In the genomic region with DNA sequence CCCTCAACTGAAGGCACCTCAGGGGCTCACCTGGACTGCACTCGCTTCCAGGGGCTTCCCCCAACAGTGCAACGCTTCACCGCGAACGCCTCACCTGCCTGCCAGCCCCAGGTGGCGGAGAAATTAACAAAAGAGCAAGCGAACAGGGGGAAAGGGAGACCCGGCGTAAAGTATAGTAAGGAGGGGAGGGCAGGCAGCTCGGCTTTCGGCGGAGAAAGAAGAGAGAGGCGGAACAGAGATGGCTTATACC, we compare ENCODE assay signal across 9 cellular contexts. TPM values are rescaled to one million over a fixed set of nuclear protein-coding genes. Genes with fewer than 3 reads are reported as not detected.
DNase-seq lines count a peak whose midpoint lies in the region; FAIRE-seq and TF ChIP-seq lines count a peak whose summit lies in the region.
"Had no signal": no experiment of that assay in that cellular context is flagged by ENCODE, and none has a peak within 500 bp of the region (broad histone marks: within the 10 kb centered on the region; RNA-seq: fewer than 3 reads in every experiment).

No MANE protein-coding gene starts in this region.

- H3K4me3 Mint-ChIP-seq in astrocyte (ENCODE audit: unreplicated experiment) (peak overlapping the region; percentile 98), type B pancreatic cell (peak overlapping the region; percentile 95)

- H3K27me3 Mint-ChIP-seq in astrocyte (ENCODE audit: low read depth, unreplicated experiment) (peaks cover 4% of the 10 kb centered on the region), type B pancreatic cell (peaks cover 20% of the 10 kb centered on the region)

- H2AFZ ChIP-seq in astrocyte (ENCODE audit: low read depth, low read length), result peak overlapping the region; percentile 95

- no peaks in the 10 kb centered on the region for H3K9me3 Mint-ChIP-seq in astrocyte (ENCODE audit: unreplicated experiment)
- no peaks in the 10 kb centered on the region for H3K9me3 Mint-ChIP-seq in type B pancreatic cell

- H3K27me3 ChIP-seq in astrocyte (ENCODE audit: insufficient read depth, low read length), result no peaks in the 10 kb centered on the region

- H4K20me1 ChIP-seq in astrocyte (ENCODE audit: insufficient read depth, low read length), result peaks cover 41% of the 10 kb centered on the region

- intact Hi-C loops in lower leg skin (cut with DNase I; ENCODE audit: low total_unique reads), result no loop called here

- H3K4me1 Mint-ChIP-seq in astrocyte (ENCODE audit: low read depth, unreplicated experiment), result peaks cover 17% of the 10 kb centered on the region
- H3K4me1 Mint-ChIP-seq in type B pancreatic cell (ENCODE audit: unreplicated experiment), result peaks cover 28% of the 10 kb centered on the region

- peak overlapping the region; percentile 77 for H3K27ac Mint-ChIP-seq in astrocyte (ENCODE audit: unreplicated experiment)
- H3K27ac Mint-ChIP-seq in type B pancreatic cell, result peak overlapping the region; percentile 97

- no peaks in the 10 kb centered on the region for H3K36me3 ChIP-seq in astrocyte (ENCODE audit: insufficient read depth, low read length)

- FAIRE-seq in astrocyte (lab: Jason Lieb, UNC), result no peak
- FAIRE-seq: A204.1 had no signal

- no peaks in the 10 kb centered on the region for H3K9me3 ChIP-seq in astrocyte (ENCODE audit: insufficient read depth, low read depth, low read length)

- peak overlapping the region; percentile 91 for H3K4me2 ChIP-seq in astrocyte (ENCODE audit: low read length)

- H3K79me2 ChIP-seq in astrocyte (ENCODE audit: insufficient read depth, low read length), result peaks cover 54% of the 10 kb centered on the region

- WGBS in lower leg skin, 2 donors, result 0 to 1% methylated on average over 13 of the region's 13 CpGs

- H3K4me3 ChIP-seq in astrocyte (ENCODE audit: insufficient read depth, low read depth, low read length) (peak overlapping the region; percentile 99), lower leg skin (ENCODE audit: low read depth, poor library complexity, severe bottlenecking) (peak overlapping the region; percentile 77)

- no peak for TF ChIP-seq POLR2A in lower leg skin (IDR thresholded peaks at IDR 0.05)

- no peak for TF ChIP-seq CTCF in astrocyte (IDR thresholded peaks at IDR 0.05; ENCODE audit: insufficient read depth, low read depth, low read length)
- no peak for TF ChIP-seq CTCF in lower leg skin (IDR thresholded peaks at IDR 0.05)
- no peak for TF ChIP-seq CTCF in type B pancreatic cell (conservative IDR thresholded peaks at IDR 0.05)

- peak overlapping the region; percentile 96 for H3K27ac ChIP-seq in astrocyte (ENCODE audit: low read depth, low read length)

- H3K36me3 Mint-ChIP-seq in astrocyte (ENCODE audit: low read depth, unreplicated experiment) (no peaks in the 10 kb centered on the region), type B pancreatic cell (no peaks in the 10 kb centered on the region)

- peak; percentile 63 for DNase-seq in DMS79 (lab: John Stamatoyannopoulos, UW)
- DNase-seq in DMS79 treated with DMSO at 0.1 percent for 48 hours (lab: John Stamatoyannopoulos, UW), result no peak
- DNase-seq in HuH-7 (ENCODE audit: low spot score), result peak; percentile 44
- no peak for DNase-seq in astrocyte (ENCODE audit: low read depth)
- peak in 1 of 2 donors; percentile 85 for DNase-seq in lower leg skin (ENCODE audit: low spot score in 2 of 2)
- DNase-seq in type B pancreatic cell (ENCODE audit: extremely low spot score, unreplicated experiment), result no peak
- DNase-seq in AG08396 (ENCODE audit: low spot score), result no peak
- DNase-seq in EL, result no peak

- peak overlapping the region; percentile 99 for H3K9ac ChIP-seq in astrocyte (ENCODE audit: low read length)

- H3K4me1 ChIP-seq in astrocyte (ENCODE audit: insufficient read depth, low read length), result peaks cover 14% of the 10 kb centered on the region

RNA-seq across cellular contexts. Expression of gene MB21D2, which starts 0.5 kb away (rescaled TPM):
- total RNA-seq in astrocyte (10.7 and 11.0 TPM in 2 replicates), lower leg skin (10 to 100 TPM in 1 of 4 donors, 1 to 10 TPM in 3; 7.9 to 11.8 (median 8.6) TPM), type B pancreatic cell (ENCODE audit: low replicate concordance) (14.1 and 23.1 TPM in 2 replicates)

Comparison
In these comparisons a context has a peak if more than half of its experiments do, and no peak if none do; other contexts are left out.
1. DNase-seq: peak in DMS79 (single experiment) and HuH-7 (single experiment); none in DMS79 treated with DMSO at 0.1 percent for 48 hours (single experiment), astrocyte (single experiment), type B pancreatic cell (single experiment), AG08396 (single experiment) and EL (single experiment).